In the genomic region with DNA sequence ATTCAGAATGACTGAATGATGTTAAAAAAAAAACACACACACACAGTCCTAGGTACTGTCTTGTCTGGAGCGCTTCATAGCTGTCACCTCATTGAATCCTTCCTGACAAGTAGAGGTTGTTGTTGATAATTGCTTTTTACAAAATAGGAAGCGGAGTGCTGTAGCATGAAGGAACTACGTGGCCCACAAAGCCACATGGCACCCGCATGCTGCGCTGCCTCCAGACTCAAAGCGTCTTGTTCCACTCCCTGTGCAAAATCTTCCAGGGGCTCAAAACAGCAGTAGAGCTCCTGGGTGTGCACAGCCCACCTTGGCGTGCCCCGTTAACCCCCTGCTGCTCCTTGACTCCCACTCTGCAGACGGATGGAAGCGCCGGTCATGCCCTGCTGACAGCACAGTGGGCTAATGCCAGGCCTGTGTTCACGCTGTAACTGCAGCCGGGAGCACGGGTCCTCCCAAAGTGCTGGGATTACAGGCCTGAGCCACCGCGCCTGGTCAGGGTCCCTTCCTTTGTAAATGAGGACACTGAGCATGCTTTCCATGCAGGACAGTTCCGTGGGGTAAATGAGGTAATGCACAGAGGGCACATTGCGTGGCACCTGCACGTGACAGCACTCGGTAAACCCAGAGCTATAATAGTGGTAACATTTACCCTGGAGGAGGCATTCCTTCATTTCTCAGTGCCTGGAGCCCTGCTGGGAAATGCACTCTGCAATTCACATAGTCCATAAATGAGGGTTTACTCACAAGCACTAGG, we compare ENCODE assay signal across 19 cellular contexts.
A peak's percentile ranks its signal among the peaks of the same experiment; 100 is the strongest.
DNase-seq lines count a peak whose midpoint lies in the region; ATAC-seq and TF ChIP-seq lines count a peak whose summit lies in the region.
"Had no signal": no experiment of that assay in that cellular context is flagged by ENCODE, and none has a peak within 500 bp of the region (broad histone marks: within the 10 kb centered on the region; RNA-seq: fewer than 3 reads in every experiment).

No MANE protein-coding gene starts in this region.

- no peak for TF ChIP-seq POLR2A in sigmoid colon (IDR thresholded peaks at IDR 0.05)
- no peak for TF ChIP-seq POLR2A in esophagus squamous epithelium (IDR thresholded peaks at IDR 0.05)

- H3K4me1 ChIP-seq in sigmoid colon (no peaks in the 10 kb centered on the region), esophagus squamous epithelium (no peaks in the 10 kb centered on the region)
- H3K4me1 ChIP-seq: colonic mucosa, testis had no signal

- no peaks in the 10 kb centered on the region for H3K27me3 Mint-ChIP-seq in activated naive CD4-positive, alpha-beta T cell treated with anti-CD3 and anti-CD28 coated beads, Interleukin-2, amount 10 ng/mL, durations not matched to agents 7 days and 5 days
- no peaks in the 10 kb centered on the region for H3K27me3 Mint-ChIP-seq in T-helper 17 cell

- no peak overlapping the region for H3K27ac ChIP-seq in dorsolateral prefrontal cortex
- no peak overlapping the region for H3K27ac ChIP-seq in sigmoid colon
- no peak overlapping the region for H3K27ac ChIP-seq in esophagus squamous epithelium
- H3K27ac ChIP-seq: colonic mucosa, HL-60, testis had no signal

- no peak for TF ChIP-seq CTCF in dorsolateral prefrontal cortex (IDR thresholded peaks at IDR 0.05 in 54 of 56, conservative IDR thresholded peaks at IDR 0.05 in 2 of 56; ENCODE audit: low read depth in 1 of 56, partially characterized antibody in 56 of 56)
- TF ChIP-seq CTCF in sigmoid colon (IDR thresholded peaks at IDR 0.05), result no peak
- no peak for TF ChIP-seq CTCF in esophagus squamous epithelium (IDR thresholded peaks at IDR 0.05)

- peaks cover 0 to 38% (median 2%) of the 10 kb centered on the region in 45 donors for H3K27me3 ChIP-seq in dorsolateral prefrontal cortex
- peaks cover 0 to 7% (median 0%) of the 10 kb centered on the region in 3 donors for H3K27me3 ChIP-seq in sigmoid colon
- peaks cover 0 to 77% (median 0%) of the 10 kb centered on the region in 4 donors for H3K27me3 ChIP-seq in esophagus squamous epithelium
- H3K27me3 ChIP-seq: colonic mucosa, testis had no signal

- no peak overlapping the region for H3K4me3 Mint-ChIP-seq in activated naive CD4-positive, alpha-beta T cell treated with anti-CD3 and anti-CD28 coated beads, Interleukin-2, amount 10 ng/mL, durations not matched to agents 7 days and 5 days
- no peak overlapping the region for H3K4me3 Mint-ChIP-seq in T-helper 17 cell
- H3K4me3 Mint-ChIP-seq: GM23338; nephron progenitor cell; T-helper 2 cell treated with Interferon-gamma antibody and Interleukin-4, amounts not matched to agents 5 μg/mL and 100 μg/mL, for 36 hours had no signal

- peaks cover 68% of the 10 kb centered on the region for H3K36me3 Mint-ChIP-seq in activated naive CD4-positive, alpha-beta T cell treated with anti-CD3 and anti-CD28 coated beads, Interleukin-2, amount 10 ng/mL, durations not matched to agents 7 days and 5 days
- peaks cover 4% of the 10 kb centered on the region for H3K36me3 Mint-ChIP-seq in T-helper 17 cell (ENCODE audit: low read depth)

- no peak for ATAC-seq in T-helper 17 cell
- ATAC-seq: right cardiac atrium, Right ventricle myocardium inferior had no signal

- intact Hi-C loops in dorsolateral prefrontal cortex (cut with DNase I) (no loop called here), sigmoid colon (cut with DNase I) (no loop called here), esophagus squamous epithelium (cut with DNase I) (no loop called here)

- WGBS in sigmoid colon, 2 donors, result 92 to 93% methylated on average over 20 of the region's 20 CpGs
- 89 to 96% methylated on average over 7 of the region's 20 CpGs for WGBS in esophagus squamous epithelium, 2 donors

- peak; percentile 18 for DNase-seq in activated naive CD4-positive, alpha-beta T cell treated with anti-CD3 and anti-CD28 coated beads, Interleukin-2, amount 10 ng/mL, durations not matched to agents 7 days and 5 days
- no peak for DNase-seq in activated naive CD4-positive, alpha-beta T cell treated with anti-CD3 and anti-CD28 coated beads, Interleukin-2, amount 50 U/mL, for 16 hours
- DNase-seq in KBM-7 (peak; percentile 32), dorsolateral prefrontal cortex (peak in 7 of 10 donors; percentile 21 to 40 (median 30)), sigmoid colon (peak; percentile 45), foreskin melanocyte (no peak), esophagus squamous epithelium (lab: John Stamatoyannopoulos, UW) (no peak), T-helper 17 cell (no peak)
- DNase-seq: activated CD4-positive, CD25-positive, alpha-beta regulatory T cell treated with anti-CD3 and anti-CD28 coated beads, Interleukin-2, amount 50 U/mL, for 72 hours; activated T-cell treated with anti-CD3 and anti-CD28 coated beads, Interleukin-2, amount 50 U/mL, for 1 hour; colonic mucosa; Kasumi-1; nephron progenitor cell; testis had no signal

- H3K36me3 ChIP-seq in sigmoid colon (no peaks in the 10 kb centered on the region), esophagus squamous epithelium (no peaks in the 10 kb centered on the region)
- H3K36me3 ChIP-seq: colonic mucosa had no signal

- CTCF ChIA-PET in activated naive CD4-positive, alpha-beta T cell treated with anti-CD3 and anti-CD28 coated beads, Interleukin-2, amount 10 ng/mL, durations not matched to agents 7 days and 5 days (lab: Charles Lee), result no interaction called here

- H3K9me3 Mint-ChIP-seq in activated naive CD4-positive, alpha-beta T cell treated with anti-CD3 and anti-CD28 coated beads, Interleukin-2, amount 10 ng/mL, durations not matched to agents 7 days and 5 days, result no peaks in the 10 kb centered on the region
- H3K9me3 Mint-ChIP-seq: GM23338; nephron progenitor cell; T-helper 2 cell treated with Interferon-gamma antibody and Interleukin-4, amounts not matched to agents 5 μg/mL and 100 μg/mL, for 36 hours had no signal

- no peaks in the 10 kb centered on the region for H3K4me1 Mint-ChIP-seq in activated naive CD4-positive, alpha-beta T cell treated with anti-CD3 and anti-CD28 coated beads, Interleukin-2, amount 10 ng/mL, durations not matched to agents 7 days and 5 days
- peaks cover 4% of the 10 kb centered on the region for H3K4me1 Mint-ChIP-seq in T-helper 17 cell

- no peak overlapping the region for H3K4me3 ChIP-seq in dorsolateral prefrontal cortex
- H3K4me3 ChIP-seq in sigmoid colon, result no peak overlapping the region
- no peak overlapping the region for H3K4me3 ChIP-seq in esophagus squamous epithelium
- H3K4me3 ChIP-seq: colonic mucosa, GM23338, testis had no signal

- in situ Hi-C loops in KBM-7 (cut with MboI; ENCODE audit: low pct_unique_long_range_greater_than_20kb, low sequenced_read_pairs), result no loop called here

- H3K27ac Mint-ChIP-seq in activated naive CD4-positive, alpha-beta T cell treated with anti-CD3 and anti-CD28 coated beads, Interleukin-2, amount 10 ng/mL, durations not matched to agents 7 days and 5 days, result no peak overlapping the region
- no peak overlapping the region for H3K27ac Mint-ChIP-seq in T-helper 17 cell
- H3K27ac Mint-ChIP-seq: GM23338; nephron progenitor cell; T-helper 2 cell treated with Interferon-gamma antibody and Interleukin-4, amounts not matched to agents 5 μg/mL and 100 μg/mL, for 36 hours had no signal

- no peak for TF ChIP-seq EP300 in sigmoid colon (IDR thresholded peaks at IDR 0.05)

- H3K9me3 ChIP-seq in sigmoid colon (no peaks in the 10 kb centered on the region), esophagus squamous epithelium (no peaks in the 10 kb centered on the region), T-helper 17 cell (ENCODE audit: control insufficient read depth, low read length, poor library complexity, severe bottlenecking) (no peaks in the 10 kb centered on the region)
- H3K9me3 ChIP-seq: colonic mucosa, testis had no signal

Comparison
In these comparisons a context has a peak if more than half of its experiments do, and no peak if none do; other contexts are left out.
1. DNase-seq: peak in activated naive CD4-positive, alpha-beta T cell treated with anti-CD3 and anti-CD28 coated beads, Interleukin-2, amount 10 ng/mL, durations not matched to agents 7 days and 5 days (single experiment), KBM-7 (single experiment), dorsolateral prefrontal cortex (7 of 10) and sigmoid colon (single experiment); none in activated naive CD4-positive, alpha-beta T cell treated with anti-CD3 and anti-CD28 coated beads, Interleukin-2, amount 50 U/mL, for 16 hours (single experiment), foreskin melanocyte (single experiment), esophagus squamous epithelium (single experiment) and T-helper 17 cell (0 of 3).